ENCODE assay signal across 15 cellular contexts in genomic region chr11:32438883-32439487, GRCh38. TPM values are rescaled to one million over a fixed set of nuclear protein-coding genes. Genes with fewer than 3 reads are reported as not detected.
A peak's percentile ranks its signal among the peaks of the same experiment; 100 is the strongest.
DNase-seq lines count a peak whose midpoint lies in the region; ATAC-seq, FAIRE-seq and TF ChIP-seq lines count a peak whose summit lies in the region.
"Had no signal": no experiment of that assay in that cellular context is flagged by ENCODE, and none has a peak within 500 bp of the region (broad histone marks: within the 10 kb centered on the region; RNA-seq: fewer than 3 reads in every experiment).

No MANE protein-coding gene starts in this region.

- no TSS peak for BruUV-seq in PC-9 (replicated peaks; lab: Mats Ljungman, UMichigan)

- peaks cover 30% of the 10 kb centered on the region for H3K27me3 Mint-ChIP-seq in glutamatergic neuron (ENCODE audit: unreplicated experiment)

- no peaks in the 10 kb centered on the region for H3K9me3 ChIP-seq in pancreas
- H3K9me3 ChIP-seq in PC-9 (ENCODE audit: insufficient read depth, low read depth), result no peaks in the 10 kb centered on the region
- H3K9me3 ChIP-seq: esophagus squamous epithelium, neutrophil had no signal

- peak overlapping the region; percentile 83 for H3K4me3 Mint-ChIP-seq in glutamatergic neuron (ENCODE audit: unreplicated experiment)
- H3K4me3 Mint-ChIP-seq: CD8-positive, alpha-beta T cell had no signal

- no peak for FAIRE-seq in pancreas (lab: Jason Lieb, UNC)
- FAIRE-seq: islet of Langerhans had no signal

- TF ChIP-seq CTCF in glutamatergic neuron (IDR thresholded peaks at IDR 0.05; ENCODE audit: partially characterized antibody, unreplicated experiment) (no peak), pancreas (IDR thresholded peaks at IDR 0.05) (no peak), PC-9 (conservative IDR thresholded peaks at IDR 0.05) (no peak)

- peaks cover 4% of the 10 kb centered on the region for H3K4me1 Mint-ChIP-seq in glutamatergic neuron (ENCODE audit: low read depth, unreplicated experiment)

- no peak overlapping the region for H3K4me2 ChIP-seq in PC-9

- no peak overlapping the region for H2AFZ ChIP-seq in PC-9

- CTCF ChIA-PET in PC-9 (lab: Charles Lee), result no interaction called here

- ATAC-seq in pancreas (peak in 3 of 4 donors; percentile 19 to 44 (median 20)), esophagus mucosa (no peak), GM21717 (IDR thresholded peaks at IDR 0.05; ENCODE audit: unreplicated experiment) (no peak)
- ATAC-seq: activated CD4-positive, CD25-positive, alpha-beta regulatory T cell treated with anti-CD3 and anti-CD28 coated beads, Interleukin-2, amount 50 U/mL, for 24 hours; CD8-positive, alpha-beta T cell had no signal

- H3K36me3 ChIP-seq in pancreas (no peaks in the 10 kb centered on the region), PC-9 (ENCODE audit: low read depth) (no peaks in the 10 kb centered on the region)
- H3K36me3 ChIP-seq: esophagus squamous epithelium, neutrophil had no signal

- H3K27ac Mint-ChIP-seq in glutamatergic neuron (ENCODE audit: unreplicated experiment), result no peak overlapping the region
- H3K27ac Mint-ChIP-seq: CD8-positive, alpha-beta T cell had no signal

- POLR2A ChIA-PET in PC-9 (lab: Charles Lee; ENCODE audit: unreplicated experiment), result no interaction called here

- intact Hi-C loops in pancreas (cut with DNase I) (loop anchor here in 1 of 3 donors (10.0 kb wide), 1 partner anchor 64 kb away; no protein-coding TSS in a partner anchor), PC-9 (cut with micrococcal nuclease; ENCODE audit: unreplicated experiment) (no loop called here)

- no peaks in the 10 kb centered on the region for H3K36me3 Mint-ChIP-seq in glutamatergic neuron (ENCODE audit: unreplicated experiment)
- H3K36me3 Mint-ChIP-seq: CD8-positive, alpha-beta T cell had no signal

- H3F3A ChIP-seq in PC-9 (ENCODE audit: insufficient read depth, low read depth), result no peaks in the 10 kb centered on the region

- DNase-seq in GM03348 (ENCODE audit: low spot score) (peak; percentile 36), NCI-H69 (lab: John Stamatoyannopoulos, UW) (peak; percentile 45), glutamatergic neuron (peak; percentile 44), pancreas (no peak), PC-9 (no peak)
- DNase-seq: CD8-positive, alpha-beta T cell; esophagus squamous epithelium; NCI-H1436; NCI-H82; stimulated activated naive CD4-positive, alpha-beta T cell treated with Interleukin-2 at 50 U/mL for 16 hours had no signal

- no peaks in the 10 kb centered on the region for H4K20me1 ChIP-seq in PC-9 (ENCODE audit: insufficient read depth)

- no peak overlapping the region for H3K4me3 ChIP-seq in pancreas
- H3K4me3 ChIP-seq in PC-9, result no peak overlapping the region
- H3K4me3 ChIP-seq: esophagus squamous epithelium had no signal

- peaks cover 0 to 55% (median 5%) of the 10 kb centered on the region in 4 donors for H3K27me3 ChIP-seq in pancreas
- peaks cover 43% of the 10 kb centered on the region for H3K27me3 ChIP-seq in PC-9 (ENCODE audit: insufficient read depth, low read depth)

- H3K9me3 Mint-ChIP-seq in glutamatergic neuron (ENCODE audit: unreplicated experiment), result peaks cover 18% of the 10 kb centered on the region
- H3K9me3 Mint-ChIP-seq: CD8-positive, alpha-beta T cell had no signal

- 3 to 6% methylated on average over 44 to 47 of the region's 47 CpGs for WGBS in pancreas, 2 donors

- H3K79me2 ChIP-seq in PC-9 (ENCODE audit: low read depth), result no peaks in the 10 kb centered on the region

- no peaks in the 10 kb centered on the region for H3K9me2 ChIP-seq in PC-9 (ENCODE audit: insufficient read depth)

- H3K27ac ChIP-seq in pancreas (no peak overlapping the region), PC-9 (no peak overlapping the region)
- H3K27ac ChIP-seq: esophagus squamous epithelium, neutrophil had no signal

- H3K4me1 ChIP-seq in pancreas (no peaks in the 10 kb centered on the region), PC-9 (replicated peaks; ENCODE audit: insufficient read depth) (no peaks in the 10 kb centered on the region)

RNA-seq across cellular contexts. Expression of gene WT1, which starts 3.6 kb away (rescaled TPM):
- total RNA-seq in glutamatergic neuron (ENCODE audit: unreplicated experiment), result not detected
- total RNA-seq in pancreas, result 1 to 10 TPM in 1 of 6 donors, under 1 TPM in 4, not detected in 1; 0.08 to 1.9 (median 0.57) TPM
- polyA plus RNA-seq in pancreas, result under 1 TPM; 0.09 to 0.53 TPM
- not detected in 2 replicates for total RNA-seq in PC-9 (2021)
- not detected for total RNA-seq in esophagus mucosa
- total RNA-seq: CD8-positive, alpha-beta T cell; esophagus squamous epithelium had no signal

Comparison
In these comparisons a context has a peak if more than half of its experiments do, and no peak if none do; other contexts are left out.
1. DNase-seq: peak in GM03348 (single experiment), NCI-H69 (single experiment) and glutamatergic neuron (single experiment); none in pancreas (0 of 6) and PC-9 (0 of 2).
2. ATAC-seq: peak in pancreas (3 of 4); none in esophagus mucosa (single experiment) and GM21717 (single experiment).